8 cellular contexts compared by ENCODE assay signal in genomic region chr2:197261808-197262226, GRCh38. TPM values are rescaled to one million over a fixed set of nuclear protein-coding genes. Genes with fewer than 3 reads are reported as not detected.
DNase-seq lines count a peak whose midpoint lies in the region; ATAC-seq and TF ChIP-seq lines count a peak whose summit lies in the region.

No MANE protein-coding gene starts in this region.

- peaks cover 0 to 11% of the 10 kb centered on the region in 2 donors for H3K36me3 Mint-ChIP-seq in naive B cell

- H2BK5ac ChIP-seq in mesendoderm (ENCODE audit: low read length): no peak overlapping the region

- peaks cover 56% of the 10 kb centered on the region for H3K79me2 ChIP-seq in SU-DHL-6 (ENCODE audit: insufficient read depth, low read length)
- no peaks in the 10 kb centered on the region for H3K79me2 ChIP-seq in mesendoderm (ENCODE audit: control insufficient read depth, insufficient read depth, low read length)

- 0 out of 2 replicates have a peak, but pooled peaks cover 5% of the 10 kb centered on the region for H4K20me1 ChIP-seq in SU-DHL-6 (ENCODE audit: low read depth, low read length)

- H3F3A ChIP-seq in SU-DHL-6 (ENCODE audit: insufficient read depth): peaks cover 16% of the 10 kb centered on the region; the same call in 1 of the 2 replicates

- DNase-seq in NCI-H510A treated with DMSO at 0.1 percent for 48 hours (lab: John Stamatoyannopoulos, UW): peak; percentile 29
- DNase-seq in NCI-H510A (lab: John Stamatoyannopoulos, UW): no peak
- peak; percentile 48 for DNase-seq in naive B cell
- DNase-seq in mesendoderm: no peak
- no peak for DNase-seq in foreskin melanocyte
- no peak for DNase-seq in NCI-H1105 (lab: John Stamatoyannopoulos, UW)

- H2BK15ac ChIP-seq in mesendoderm (replicated peaks; ENCODE audit: low read depth): no peak overlapping the region

- H3K4me3 ChIP-seq in SU-DHL-6 (ENCODE audit: insufficient read depth, low read length, poor library complexity, severe bottlenecking) (no peak overlapping the region), mesendoderm (ENCODE audit: low read length) (no peak overlapping the region)

- H3K56ac ChIP-seq in mesendoderm (ENCODE audit: low read length): no peak overlapping the region

- no peak for TF ChIP-seq CTCF in SU-DHL-6 (IDR thresholded peaks at IDR 0.05; ENCODE audit: insufficient read depth, low read length, poor library complexity, severe bottlenecking)

- no peaks in the 10 kb centered on the region for H3K27me3 Mint-ChIP-seq in naive B cell

- H3K9ac ChIP-seq in SU-DHL-6 (ENCODE audit: low read length) (no peak overlapping the region), mesendoderm (ENCODE audit: low read length) (no peak overlapping the region)

- H3K23ac ChIP-seq in mesendoderm (ENCODE audit: low read length): no peak overlapping the region

- no peaks in the 10 kb centered on the region for H3K4me1 ChIP-seq in mesendoderm (ENCODE audit: control insufficient read depth, low read depth, low read length)

- ATAC-seq in HG02759 (IDR thresholded peaks at IDR 0.05; ENCODE audit: unreplicated experiment) (peak; percentile 58), naive B cell (ENCODE audit: low read depth in 2 of 2) (peak; percentile 78 to 81)

- H3K27me3 ChIP-seq in SU-DHL-6 (ENCODE audit: low read length) (no peaks in the 10 kb centered on the region), mesendoderm (ENCODE audit: insufficient read depth, low read length, poor library complexity) (no peaks in the 10 kb centered on the region)

- H3K79me1 ChIP-seq in mesendoderm (ENCODE audit: low read length): no peaks in the 10 kb centered on the region

- no peaks in the 10 kb centered on the region for H3K9me3 Mint-ChIP-seq in naive B cell

- H3K4ac ChIP-seq in mesendoderm (ENCODE audit: low read depth, low read length): no peak overlapping the region

- H3K9me2 ChIP-seq in SU-DHL-6 (replicated peaks; ENCODE audit: insufficient read depth, low read length): no peaks in the 10 kb centered on the region

- no peak overlapping the region for H2AK5ac ChIP-seq in mesendoderm (ENCODE audit: low read length)

- peaks cover 59 to 84% (median 81%) of the 10 kb centered on the region in 3 donors for H3K4me1 Mint-ChIP-seq in naive B cell

- no peak overlapping the region for H4K5ac ChIP-seq in mesendoderm (ENCODE audit: low read length)

- H3K36me3 ChIP-seq in SU-DHL-6 (ENCODE audit: low read length) (0 out of 2 replicates have a peak, but pooled peaks cover 4% of the 10 kb centered on the region), mesendoderm (ENCODE audit: control insufficient read depth, insufficient read depth, low read length) (no peaks in the 10 kb centered on the region)

- no peak overlapping the region for H4K8ac ChIP-seq in mesendoderm (ENCODE audit: low read depth, low read length)

- no peak overlapping the region for H3K18ac ChIP-seq in mesendoderm (ENCODE audit: low read length)

- H2AFZ ChIP-seq in SU-DHL-6 (ENCODE audit: low read depth, low read length, severe bottlenecking): no peak overlapping the region

- no peaks in the 10 kb centered on the region for H3K9me3 ChIP-seq in SU-DHL-6 (ENCODE audit: insufficient read depth, low read length)

- H3K27ac ChIP-seq in SU-DHL-6 (ENCODE audit: low read depth, low read length): 0 out of 2 replicates have a peak overlapping the region, but pooled peaks have one; percentile 9
- H3K27ac ChIP-seq in mesendoderm (ENCODE audit: low read depth, low read length): no peak overlapping the region

- H3K4me3 Mint-ChIP-seq in naive B cell: peak overlapping the region; percentile 38 to 79 (median 62)

- peak overlapping the region; percentile 68 to 93 (median 81) for H3K27ac Mint-ChIP-seq in naive B cell

- WGBS in mesendoderm (ENCODE audit: extremely low coverage, insufficient coverage, low lambda C conversion rate): no CpG with 5 or more reads among the region's 6 CpGs

- H3K4me2 ChIP-seq in SU-DHL-6 (ENCODE audit: low read depth, low read length, poor library complexity, severe bottlenecking) (peak overlapping the region; percentile 19), mesendoderm (ENCODE audit: low read length) (no peak overlapping the region)

- H2BK120ac ChIP-seq in mesendoderm (ENCODE audit: low read depth, low read length): no peak overlapping the region

RNA-seq across cellular contexts. Expression of gene ANKRD44, which starts 48.8 kb away (rescaled TPM):
- 100 to 1,000 TPM; 107 to 176 (median 141) TPM for polyA plus RNA-seq in naive B cell (ENCODE audit: low read depth in 6 of 6)
- 0.53 TPM for polyA plus RNA-seq in mesendoderm (2013, experiment 1 of 2)
- polyA plus RNA-seq in mesendoderm (2013, experiment 2 of 2): 1.1 TPM

Comparison
In these comparisons a context has a peak if more than half of its experiments do, and no peak if none do; other contexts are left out.
1. DNase-seq: peak in NCI-H510A treated with DMSO at 0.1 percent for 48 hours (single experiment) and naive B cell (single experiment); none in NCI-H510A (single experiment), mesendoderm (single experiment), foreskin melanocyte (single experiment) and NCI-H1105 (single experiment).